8 cellular contexts compared by ENCODE assay signal in genomic region chr10:68074775-68075549, GRCh38. TPM values are rescaled to one million over a fixed set of nuclear protein-coding genes. Genes with fewer than 3 reads are reported as not detected.
DNase-seq lines count a peak whose midpoint lies in the region; ATAC-seq and TF ChIP-seq lines count a peak whose summit lies in the region.

Gene HERC4, minus strand, starts transcription at chr10:68075283. Its CDS starts 2,175 bp downstream, at chr10:68073108.

- H4K20me1 ChIP-seq in smooth muscle cell (ENCODE audit: low read depth): peaks cover 42% of the 10 kb centered on the region

- DNase-seq in NCI-H2171 treated with DMSO at 0.1 percent for 48 hours (lab: John Stamatoyannopoulos, UW) (peak; percentile 76), activated B cell treated with CpG ODN at 0.5 μM for 24 hours (peak; percentile 91), cardiac fibroblast (ENCODE audit: low read depth in 2 of 2) (peak; percentile 94 to 97), iPS-NIHi7 (ENCODE audit: extremely low spot score) (peak; percentile 95), smooth muscle cell (lab: John Stamatoyannopoulos, UW; ENCODE audit: unreplicated experiment) (peak; percentile 88)

- CTCF ChIA-PET in activated B cell treated with CpG ODN at 0.5 μM for 24 hours (lab: Charles Lee): no interaction called here

- peak; percentile 93 for ATAC-seq in HG03064 (IDR thresholded peaks at IDR 0.05; ENCODE audit: low read depth, unreplicated experiment)
- peak; percentile 92 for ATAC-seq in activated B cell treated with CpG ODN at 0.5 μM for 24 hours (ENCODE audit: low read depth)

- H3K27me3 ChIP-seq in ACC112 (ENCODE audit: insufficient read depth, low read length) (no peaks in the 10 kb centered on the region), smooth muscle cell (ENCODE audit: low read depth) (no peaks in the 10 kb centered on the region)

- H3K9me3 Mint-ChIP-seq in activated B cell treated with CpG ODN at 0.5 μM for 24 hours: no peaks in the 10 kb centered on the region

- no peaks in the 10 kb centered on the region for H3F3A ChIP-seq in smooth muscle cell (ENCODE audit: low read depth)

- TF ChIP-seq CTCF in activated B cell treated with CpG ODN at 0.5 μM for 24 hours (IDR thresholded peaks at IDR 0.05) (no peak), cardiac fibroblast (IDR thresholded peaks at IDR 0.05; ENCODE audit: low read depth, low read length) (no peak), smooth muscle cell (IDR thresholded peaks at IDR 0.05; ENCODE audit: borderline replicate concordance, insufficient read depth, poor library complexity, severe bottlenecking) (no peak)

- H3K27ac ChIP-seq in ACC112 (ENCODE audit: low read depth, low read length) (peak within 1 kb of the TSS; percentile 96), smooth muscle cell (ENCODE audit: low read depth) (peak within 1 kb of the TSS; percentile 91)

- H3K4me2 ChIP-seq in smooth muscle cell: peak within 1 kb of the TSS; percentile 92

- peaks cover 28% of the 10 kb centered on the region for H3K36me3 Mint-ChIP-seq in activated B cell treated with CpG ODN at 0.5 μM for 24 hours (ENCODE audit: low read depth)

- H2AFZ ChIP-seq in ACC112 (ENCODE audit: low read length, unreplicated experiment): peak within 1 kb of the TSS; percentile 99
- peak within 1 kb of the TSS; percentile 99 for H2AFZ ChIP-seq in smooth muscle cell (ENCODE audit: low read depth)

- H3K79me2 ChIP-seq in ACC112 (ENCODE audit: control insufficient read depth, insufficient read depth, low read length, unreplicated experiment) (peaks cover 45% of the 10 kb centered on the region), smooth muscle cell (ENCODE audit: low read depth) (peaks cover 46% of the 10 kb centered on the region)

- H3K36me3 ChIP-seq in ACC112 (ENCODE audit: insufficient read depth, low read length) (0 out of 2 replicates have a peak, but pooled peaks cover 4% of the 10 kb centered on the region), smooth muscle cell (ENCODE audit: low read depth) (no peaks in the 10 kb centered on the region)

- H3K4me1 Mint-ChIP-seq in activated B cell treated with CpG ODN at 0.5 μM for 24 hours: peaks cover 39% of the 10 kb centered on the region

- POLR2A ChIA-PET in activated B cell treated with CpG ODN at 0.5 μM for 24 hours (lab: Charles Lee): interaction anchor here (0.6 to 1.3 kb wide), 14 partner anchors 9 to 646 kb away, joined by 3 to 17 read pairs (median 6); partner anchors contain the start of genes CCAR1 and HNRNPH3

- no peaks in the 10 kb centered on the region for H3K27me3 Mint-ChIP-seq in activated B cell treated with CpG ODN at 0.5 μM for 24 hours

- H3K4me1 ChIP-seq in ACC112 (ENCODE audit: control insufficient read depth, insufficient read depth, low read length, unreplicated experiment) (peaks cover 17% of the 10 kb centered on the region), smooth muscle cell (ENCODE audit: low read depth) (peaks cover 27% of the 10 kb centered on the region)

- H3K9ac ChIP-seq in smooth muscle cell (ENCODE audit: low read depth): peak within 1 kb of the TSS; percentile 92

- intact Hi-C loops in activated B cell treated with CpG ODN at 0.5 μM for 24 hours (cut with micrococcal nuclease): loop anchor here (1.0 to 5.0 kb wide), 14 partner anchors 26 to 882 kb away; partner anchors contain the start of genes CCAR1, DDX21, DDX50 and HNRNPH3

- 1% methylated on average over 40 of the region's 64 CpGs for WGBS in smooth muscle cell (ENCODE audit: low lambda C conversion rate)

- peak; percentile 64 for TF ChIP-seq POLR2A in GM18526 (IDR thresholded peaks at IDR 0.05; ENCODE audit: extremely low read depth, insufficient read length)

- no peaks in the 10 kb centered on the region for H3K9me3 ChIP-seq in smooth muscle cell (replicated peaks; ENCODE audit: low read depth)

- peak within 1 kb of the TSS; percentile 97 for H3K4me3 Mint-ChIP-seq in activated B cell treated with CpG ODN at 0.5 μM for 24 hours

- H3K4me3 ChIP-seq in ACC112 (ENCODE audit: low read depth, low read length) (peak within 1 kb of the TSS; percentile 94), cardiac fibroblast (replicated peaks in 1 of 2; ENCODE audit: low read depth in 2 of 2, low read length in 2 of 2) (peak within 1 kb of the TSS; percentile 97 to 99), smooth muscle cell (peak within 1 kb of the TSS; percentile 72)

- H3K27ac Mint-ChIP-seq in activated B cell treated with CpG ODN at 0.5 μM for 24 hours: peak within 1 kb of the TSS; percentile 97

RNA-seq across cellular contexts. Expression of gene HERC4, which starts in this region (rescaled TPM):
- 65.3 and 84.2 TPM in 2 replicates for total RNA-seq in activated B cell treated with CpG ODN at 0.5 μM for 24 hours
- 41.2 and 54.3 TPM in 2 replicates for total RNA-seq in smooth muscle cell
- polyA plus RNA-seq in smooth muscle cell: 19.5 and 20.5 TPM in 2 replicates

Comparison
In these comparisons a context has a peak if more than half of its experiments do, and no peak if none do; other contexts are left out.
1. Peak in every context shown above with its lines: DNase-seq, ATAC-seq, H3K4me3 ChIP-seq and H3K27ac ChIP-seq.